18 cellular contexts compared by ENCODE assay signal in the genomic region with DNA sequence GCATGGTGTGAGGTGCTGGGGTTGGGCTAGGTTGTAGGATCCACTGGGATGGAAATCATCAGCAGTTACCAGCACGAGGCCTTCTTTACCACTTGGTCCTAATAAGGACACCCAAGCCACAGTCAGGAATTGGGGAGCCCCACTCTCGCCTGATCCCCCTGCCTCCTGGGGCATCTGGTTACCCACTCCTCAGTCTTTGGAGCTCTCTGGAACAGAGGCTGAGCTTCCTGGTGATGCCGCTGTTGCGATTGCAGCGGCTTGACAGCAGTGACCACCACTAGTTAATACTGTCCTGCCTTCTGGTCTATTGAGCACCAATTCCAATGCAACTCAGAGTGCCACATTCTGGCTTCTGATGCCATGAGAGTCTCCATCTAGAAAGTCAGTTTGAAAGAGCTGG. TPM values are rescaled to one million over a fixed set of nuclear protein-coding genes. Genes with fewer than 3 reads are reported as not detected.
A peak's percentile ranks its signal among the peaks of the same experiment; 100 is the strongest.
DNase-seq lines count a peak whose midpoint lies in the region; ATAC-seq and TF ChIP-seq lines count a peak whose summit lies in the region.
"Had no signal": no experiment of that assay in that cellular context is flagged by ENCODE, and none has a peak within 500 bp of the region (broad histone marks: within the 10 kb centered on the region; RNA-seq: fewer than 3 reads in every experiment).

No MANE protein-coding gene starts in this region.

- H3K4me3 ChIP-seq in OCI-LY3 (ENCODE audit: low read length) = peak overlapping the region; percentile 64; the same call in 1 of the 2 replicates
- H3K4me3 ChIP-seq in transverse colon = no peak overlapping the region

- ATAC-seq in naive thymus-derived CD8-positive, alpha-beta T cell = no peak
- no peak for ATAC-seq in HG03175 (IDR thresholded peaks at IDR 0.05; ENCODE audit: unreplicated experiment)
- no peak for ATAC-seq in HG03521 (IDR thresholded peaks at IDR 0.05; ENCODE audit: unreplicated experiment)

- no peaks in the 10 kb centered on the region for H3K79me2 ChIP-seq in OCI-LY3 (ENCODE audit: low read length)

- TF ChIP-seq CTCF in OCI-LY3 (IDR thresholded peaks at IDR 0.05; ENCODE audit: low read depth, low read length) (no peak), transverse colon (IDR thresholded peaks at IDR 0.05) (no peak)

- H3K27ac ChIP-seq in OCI-LY3 (ENCODE audit: low read length) (no peak overlapping the region), transverse colon (no peak overlapping the region)
- H3K27ac ChIP-seq: 22Rv1 had no signal

- in situ Hi-C loops in transverse colon (cut with MboI; ENCODE audit: low pct_ligation_motif_present in 1 of 4, low pct_unique_long_range_greater_than_20kb in 1 of 4, low sequenced_read_pairs in 3 of 4) = no loop called here

- H3K9me3 Mint-ChIP-seq in activated T-cell treated with anti-CD3 and anti-CD28 coated beads, Interleukin-2, amount 50 U/mL, for 24 hours = no peaks in the 10 kb centered on the region
- H3K9me3 Mint-ChIP-seq in naive thymus-derived CD8-positive, alpha-beta T cell = no peaks in the 10 kb centered on the region
- H3K9me3 Mint-ChIP-seq: CD8-positive, alpha-beta memory T cell had no signal

- no peak overlapping the region for H3K4me3 Mint-ChIP-seq in activated T-cell treated with anti-CD3 and anti-CD28 coated beads, Interleukin-2, amount 50 U/mL, for 24 hours
- peak overlapping the region in 1 of 10 donors; percentile 42 for H3K4me3 Mint-ChIP-seq in naive thymus-derived CD8-positive, alpha-beta T cell

- H3K4me1 ChIP-seq in OCI-LY3 (ENCODE audit: low read length) (peaks cover 34% of the 10 kb centered on the region), transverse colon (peaks cover 0 to 9% (median 1%) of the 10 kb centered on the region in 4 donors)
- H3K4me1 ChIP-seq: Caco-2 had no signal

- no peak for TF ChIP-seq POLR2A in transverse colon (IDR thresholded peaks at IDR 0.05)

- H3K9ac ChIP-seq in OCI-LY3 (ENCODE audit: low read length) = no peak overlapping the region

- no peak overlapping the region for H2AFZ ChIP-seq in OCI-LY3 (ENCODE audit: low read depth, low read length)

- H3K27me3 Mint-ChIP-seq in activated T-cell treated with anti-CD3 and anti-CD28 coated beads, Interleukin-2, amount 50 U/mL, for 24 hours = no peaks in the 10 kb centered on the region
- no peaks in the 10 kb centered on the region for H3K27me3 Mint-ChIP-seq in naive thymus-derived CD8-positive, alpha-beta T cell
- H3K27me3 Mint-ChIP-seq: CD8-positive, alpha-beta memory T cell had no signal

- H3K27ac Mint-ChIP-seq in activated T-cell treated with anti-CD3 and anti-CD28 coated beads, Interleukin-2, amount 50 U/mL, for 24 hours = no peak overlapping the region
- peak overlapping the region in 8 of 10 donors; percentile 14 to 89 (median 50) for H3K27ac Mint-ChIP-seq in naive thymus-derived CD8-positive, alpha-beta T cell
- H3K27ac Mint-ChIP-seq: IgD-negative memory B cell had no signal

- DNase-seq in activated T-cell treated with anti-CD3 and anti-CD28 coated beads, Interleukin-2, amount 50 U/mL, for 24 hours = peak; percentile 22
- DNase-seq in activated T-cell treated with anti-CD3 and anti-CD28 coated beads for 4 hours = no peak
- DNase-seq in naive thymus-derived CD8-positive, alpha-beta T cell = no peak
- no peak for DNase-seq in NCI-H82 treated with DMSO at 0.1 percent for 48 hours (lab: John Stamatoyannopoulos, UW; ENCODE audit: unreplicated experiment)
- DNase-seq in transverse colon = no peak
- DNase-seq: Caco-2; CD8-positive, alpha-beta memory T cell; DND-41; GF-D8 had no signal

- peaks cover 49% of the 10 kb centered on the region for H3K4me1 Mint-ChIP-seq in activated T-cell treated with anti-CD3 and anti-CD28 coated beads, Interleukin-2, amount 50 U/mL, for 24 hours (ENCODE audit: low read depth)
- peaks cover 49 to 85% (median 72%) of the 10 kb centered on the region in 4 donors for H3K4me1 Mint-ChIP-seq in naive thymus-derived CD8-positive, alpha-beta T cell

- POLR2A ChIA-PET in naive thymus-derived CD8-positive, alpha-beta T cell (lab: Charles Lee) = interaction anchor here (1.0 to 6.1 kb wide), 7 partner anchors 11 to 381 kb away, joined by 3 to 92 read pairs (median 4); partner anchors contain the start of gene INTS6

- H3K9me3 ChIP-seq in OCI-LY3 (ENCODE audit: insufficient read depth, low read length) (no peaks in the 10 kb centered on the region), transverse colon (no peaks in the 10 kb centered on the region)
- H3K9me3 ChIP-seq: Caco-2 had no signal

- H3K27me3 ChIP-seq in OCI-LY3 (ENCODE audit: low read depth, low read length) = peaks cover 10% of the 10 kb centered on the region
- no peaks in the 10 kb centered on the region for H3K27me3 ChIP-seq in transverse colon

- intact Hi-C loops in transverse colon (cut with DNase I; ENCODE audit: low total_unique reads) = no loop called here

- WGBS in transverse colon (ENCODE audit: low coverage in 1 of 2), 2 donors = 90 to 100% methylated on average over 2 to 5 of the region's 5 CpGs

- no peaks in the 10 kb centered on the region for H3K36me3 Mint-ChIP-seq in activated T-cell treated with anti-CD3 and anti-CD28 coated beads, Interleukin-2, amount 50 U/mL, for 24 hours (ENCODE audit: low read depth)
- no peaks in the 10 kb centered on the region for H3K36me3 Mint-ChIP-seq in naive thymus-derived CD8-positive, alpha-beta T cell
- H3K36me3 Mint-ChIP-seq: IgD-negative memory B cell had no signal

- H3K36me3 ChIP-seq in OCI-LY3 (replicated peaks; ENCODE audit: low read depth, low read length) = no peaks in the 10 kb centered on the region
- no peaks in the 10 kb centered on the region for H3K36me3 ChIP-seq in transverse colon

- H4K20me1 ChIP-seq in OCI-LY3 (ENCODE audit: insufficient read depth, low read length) = no peaks in the 10 kb centered on the region

- peak overlapping the region; percentile 83 for H3K4me2 ChIP-seq in OCI-LY3 (ENCODE audit: low read length)

- no peak for TF ChIP-seq EP300 in transverse colon (IDR thresholded peaks at IDR 0.05; ENCODE audit: low read depth)

RNA-seq across cellular contexts. Expression of gene TMEM272, which starts 13.5 kb away (rescaled TPM):
- 10 to 100 TPM; 14.7 to 15.4 TPM for total RNA-seq in naive thymus-derived CD8-positive, alpha-beta T cell
- polyA plus RNA-seq in naive thymus-derived CD8-positive, alpha-beta T cell = under 1 TPM; 0.29 to 0.75 (median 0.52) TPM
- total RNA-seq in transverse colon = not detected
- total RNA-seq: A673, H4, HT1080 had no signal
- polyA plus RNA-seq: BJ, IgD-negative memory B cell had no signal

RNA-seq across cellular contexts. Expression of gene DHRS12, which starts 27.6 kb away (rescaled TPM):
- total RNA-seq in naive thymus-derived CD8-positive, alpha-beta T cell = 10 to 100 TPM; 22.6 to 24.2 TPM
- 10 to 100 TPM; 22.1 to 33.2 (median 26.0) TPM for polyA plus RNA-seq in naive thymus-derived CD8-positive, alpha-beta T cell
- total RNA-seq in transverse colon = 10 to 100 TPM in 3 of 4 donors, 1 to 10 TPM in 1; 5.2 to 17.8 (median 13.5) TPM

RNA-seq across cellular contexts. Expression of gene CCDC70, which starts 30.2 kb away (rescaled TPM):
- total RNA-seq in naive thymus-derived CD8-positive, alpha-beta T cell = not detected
- not detected for polyA plus RNA-seq in naive thymus-derived CD8-positive, alpha-beta T cell
- not detected for total RNA-seq in transverse colon
- total RNA-seq: A673; Caco-2; CD8-positive, alpha-beta memory T cell; H4; HT1080 had no signal
- polyA plus RNA-seq: BJ; CD8-positive, alpha-beta memory T cell; IgD-negative memory B cell had no signal

Comparison
In these comparisons a context has a peak if more than half of its experiments do, and no peak if none do; other contexts are left out.
1. RNA of gene TMEM272, which starts 13.5 kb away (total RNA-seq): 14.7 to 15.4 TPM in naive thymus-derived CD8-positive, alpha-beta T cell; not detected in transverse colon; every median in the first group is over 10 times any median in the second.